ENCODE assay signal across 1 cellular context in the genomic region with DNA sequence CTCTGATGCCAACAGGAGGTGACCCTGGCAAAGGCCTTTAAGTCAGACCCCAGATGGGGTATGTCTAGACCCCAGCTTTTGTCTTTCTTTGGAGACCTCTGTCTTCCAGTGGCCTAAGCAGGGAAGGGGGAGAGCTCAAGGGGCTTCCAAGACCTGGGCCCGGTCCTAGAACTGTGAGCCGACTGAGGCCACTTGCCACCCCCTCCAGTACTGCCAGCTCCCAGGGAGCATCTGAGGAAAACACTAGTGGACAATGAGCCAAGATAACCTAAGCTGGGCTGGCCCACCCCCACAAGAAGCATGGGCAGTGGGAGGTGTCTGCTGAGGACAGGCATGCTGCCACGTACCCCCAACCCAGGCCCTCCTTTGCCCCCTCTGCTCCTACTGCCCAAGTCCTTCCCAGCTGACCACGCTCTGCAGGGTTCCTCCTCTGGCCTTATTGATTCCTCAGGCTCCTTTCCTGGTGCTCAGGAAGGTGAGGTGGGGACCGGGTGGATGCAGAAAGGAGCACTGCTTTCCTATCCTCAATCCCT.
TF ChIP-seq lines count a peak whose summit lies in the region.

No MANE protein-coding gene starts in this region.

TF ChIP-seq in K562, 482 proteins besides CTCF, POLR2A, EP300 and RAD21:
- TF ChIP-seq NR2C1 (IDR thresholded peaks at IDR 0.05) = no peak
- TF ChIP-seq NR2C1 (tag; IDR thresholded peaks at IDR 0.05) = peak; percentile 46; the same call in 1 of the 2 replicates
- no peak for TF ChIP-seq FOXP1 (CRISPR knock-in tag; IDR thresholded peaks at IDR 0.05)
- no peak for TF ChIP-seq KAT2B (IDR thresholded peaks at IDR 0.05; ENCODE audit: low read depth, low read length)
